Comparison of ENCODE assay signal across 31 cellular contexts in genomic region chr14:55243813-55244212, GRCh38. TPM values are rescaled to one million over a fixed set of nuclear protein-coding genes. Genes with fewer than 3 reads are reported as not detected.
"Had no signal": no experiment of that assay in that cellular context is flagged by ENCODE, and none has a peak within 500 bp of the region (broad histone marks: within the 10 kb centered on the region; RNA-seq: fewer than 3 reads in every experiment).

No MANE protein-coding gene starts in this region.

- H3K4me3 Mint-ChIP-seq: activated B cell treated with CpG ODN at 0.5 μM for 24 hours; activated CD8-positive, alpha-beta T cell treated with anti-CD3 and anti-CD28 coated beads for 36 hours; activated naive CD8-positive, alpha-beta T cell; activated T-cell treated with anti-CD3 and anti-CD28 coated beads, Interleukin-2, amount 50 U/mL, for 4 hours; activated T-helper 17 cell treated with anti-CD3 and anti-CD28 coated beads, Interleukin-2, amount 50 U/mL, for 72 hours; brain; T-helper 17 cell; T-helper 2 cell treated with Interferon-gamma antibody and Interleukin-4, amounts not matched to agents 5 μg/mL and 100 μg/mL, for 36 hours had no signal

- ATAC-seq: activated CD4-positive, CD25-positive, alpha-beta regulatory T cell treated with anti-CD3 and anti-CD28 coated beads, Interleukin-2, amount 50 U/mL, for 24 hours; activated CD8-positive, alpha-beta T cell treated with anti-CD3 and anti-CD28 coated beads for 36 hours; activated T-cell treated with anti-CD3 and anti-CD28 coated beads, Interleukin-2, amount 50 U/mL, for 4 hours; activated T-helper 17 cell treated with anti-CD3 and anti-CD28 coated beads, Interleukin-2, amount 50 U/mL, for 72 hours; foreskin keratinocyte; gastrocnemius medialis; T-helper 17 cell had no signal

- H3K36me3 Mint-ChIP-seq: activated naive CD8-positive, alpha-beta T cell; brain had no signal

- H3K27ac ChIP-seq: ascending aorta, breast epithelium, cardiac muscle cell, colonic mucosa, epithelial cell of prostate, foreskin keratinocyte, gastrocnemius medialis, WERI-Rb-1 had no signal

- H3K27ac Mint-ChIP-seq: activated B cell treated with CpG ODN at 0.5 μM for 24 hours; activated CD8-positive, alpha-beta T cell treated with anti-CD3 and anti-CD28 coated beads for 36 hours; activated naive CD8-positive, alpha-beta T cell; activated T-helper 17 cell treated with anti-CD3 and anti-CD28 coated beads, Interleukin-2, amount 50 U/mL, for 72 hours; brain; T-helper 17 cell; T-helper 2 cell treated with Interferon-gamma antibody and Interleukin-4, amounts not matched to agents 5 μg/mL and 100 μg/mL, for 36 hours had no signal

- H3K9me3 Mint-ChIP-seq: activated B cell treated with CpG ODN at 0.5 μM for 24 hours; activated CD8-positive, alpha-beta T cell treated with anti-CD3 and anti-CD28 coated beads for 36 hours; activated T-cell treated with anti-CD3 and anti-CD28 coated beads, Interleukin-2, amount 50 U/mL, for 4 hours; activated T-helper 17 cell treated with anti-CD3 and anti-CD28 coated beads, Interleukin-2, amount 50 U/mL, for 72 hours; T-helper 2 cell treated with Interferon-gamma antibody and Interleukin-4, amounts not matched to agents 5 μg/mL and 100 μg/mL, for 36 hours had no signal

- H3K4me1 Mint-ChIP-seq: activated B cell treated with CpG ODN at 0.5 μM for 24 hours; activated T-helper 17 cell treated with anti-CD3 and anti-CD28 coated beads, Interleukin-2, amount 50 U/mL, for 72 hours; brain had no signal

- H3K27me3 ChIP-seq: ascending aorta had no signal

- H3K4me3 ChIP-seq: ascending aorta, breast epithelium, cardiac muscle cell, colonic mucosa, gastrocnemius medialis had no signal

- H3K36me3 ChIP-seq: ascending aorta, breast epithelium, cardiac muscle cell, colonic mucosa, gastrocnemius medialis, WERI-Rb-1 had no signal

- DNase-seq: activated B cell treated with CpG ODN at 0.5 μM for 24 hours; activated CD4-positive, alpha-beta T cell treated with anti-CD3 and anti-CD28 coated beads for 48 hours; activated CD4-positive, alpha-beta T cell treated with anti-CD3 and anti-CD28 coated beads, Interleukin-2, amount 50 U/mL, for 1 hour; activated CD4-positive, alpha-beta T cell treated with anti-CD3 and anti-CD28 coated beads, Interleukin-2, amount 50 U/mL, for 48 hours; activated CD8-positive, alpha-beta memory T cell treated with anti-CD3 and anti-CD28 coated beads for 24 hours; activated CD8-positive, alpha-beta T cell treated with anti-CD3 and anti-CD28 coated beads for 36 hours; activated effector memory CD4-positive, alpha-beta T cell treated with Interleukin-2 at 50 U/mL for 16 hours; activated gamma-delta T cell treated with Interleukin-2 at 50 U/mL for 16 hours; activated naive CD4-positive, alpha-beta T cell treated with anti-CD3 and anti-CD28 coated beads, Interleukin-2, amount 50 U/mL, for 16 hours; activated naive CD4-positive, alpha-beta T cell treated with Interleukin-2 at 50 U/mL for 16 hours; activated T-cell treated with anti-CD3 and anti-CD28 coated beads, Interleukin-2, amount 50 U/mL, for 4 hours; central memory CD4-positive, alpha-beta T cell; cerebellar nuclear complex; colonic mucosa; effector CD8-positive, alpha-beta T cell; foreskin keratinocyte; gastrocnemius medialis; glutamatergic neuron; T-helper 1 cell; T-helper 17 cell; T1000; WERI-Rb-1 had no signal

- H3K4me1 ChIP-seq: ascending aorta, breast epithelium, colonic mucosa, foreskin keratinocyte, gastrocnemius medialis had no signal

- H3K9me3 ChIP-seq: ascending aorta, breast epithelium, colonic mucosa, gastrocnemius medialis had no signal

RNA-seq across cellular contexts. Expression of gene DLGAP5, which starts 52.4 kb away (rescaled TPM):
- total RNA-seq: ascending aorta, gastrocnemius medialis had no signal
